ENCODE assay signal across 9 cellular contexts in the genomic region with DNA sequence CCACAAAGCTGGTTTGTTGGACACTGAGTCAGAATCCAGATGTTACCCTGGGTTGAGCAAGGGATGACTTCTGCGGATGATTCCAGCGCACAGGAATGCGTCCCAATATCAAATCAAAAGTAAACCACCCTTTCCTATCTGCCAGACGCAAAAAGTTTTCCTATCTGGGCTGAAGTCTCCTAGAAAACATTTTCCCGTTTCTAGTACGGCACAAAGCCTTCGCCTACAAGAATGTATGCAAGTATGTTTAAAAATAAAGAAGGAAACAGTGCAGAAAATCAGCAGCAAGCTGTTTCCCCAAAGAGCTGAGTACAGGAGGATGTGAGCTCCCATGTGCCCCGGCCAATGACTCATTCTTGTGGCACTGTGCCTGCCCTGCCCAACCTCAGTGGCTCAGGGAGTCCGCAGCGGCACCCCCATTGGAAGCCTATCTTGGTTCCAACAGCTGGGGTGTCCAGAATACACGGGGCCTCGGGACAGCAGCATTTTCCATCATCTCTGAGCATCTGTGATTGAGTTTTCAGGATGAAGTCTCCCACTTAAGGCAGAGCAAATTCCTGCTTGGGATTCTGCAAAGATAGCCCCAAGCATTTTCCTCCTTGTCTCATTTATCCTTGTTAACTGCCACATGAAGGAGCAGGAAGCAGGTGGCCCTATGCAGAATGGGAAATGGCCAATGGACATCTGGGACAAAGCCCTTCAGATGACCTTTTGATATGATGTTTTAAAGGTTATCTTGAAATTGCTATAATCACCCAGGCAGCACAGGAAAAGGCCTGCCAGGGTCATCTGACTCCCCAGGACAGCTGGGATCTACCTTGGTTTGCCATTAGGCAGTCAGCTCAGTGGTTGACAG. TPM values are rescaled to one million over a fixed set of nuclear protein-coding genes. Genes with fewer than 3 reads are reported as not detected.
DNase-seq lines count a peak whose midpoint lies in the region; ATAC-seq and TF ChIP-seq lines count a peak whose summit lies in the region.
"Had no signal": no experiment of that assay in that cellular context is flagged by ENCODE, and none has a peak within 500 bp of the region (broad histone marks: within the 10 kb centered on the region; RNA-seq: fewer than 3 reads in every experiment).

No MANE protein-coding gene starts in this region.

- ATAC-seq in GM18517 (IDR thresholded peaks at IDR 0.05; ENCODE audit: unreplicated experiment): no peak

- H3K27ac ChIP-seq in AG04450 (ENCODE audit: low read depth, low read length): peak overlapping the region; percentile 31

- H3K4me3 ChIP-seq in AG04450 (ENCODE audit: low read depth, low read length): no peak overlapping the region

- POLR2A ChIA-PET in AG04450 (lab: Yijun Ruan, JAX): no interaction called here

- TF ChIP-seq CTCF in AG04450 (IDR thresholded peaks at IDR 0.05; ENCODE audit: low read depth, low read length): no peak
- TF ChIP-seq CTCF in GM10266 (IDR thresholded peaks at IDR 0.05; ENCODE audit: control insufficient read depth, insufficient read depth, low read depth, missing control alignments): no peak

- CTCF ChIA-PET in AG04450 (lab: Charles Lee): interaction anchor here (0.6 to 3.7 kb wide), 5 partner anchors 13 to 48 kb away, joined by 3 to 36 read pairs (median 4); no protein-coding TSS in a partner anchor

- peaks cover 8% of the 10 kb centered on the region; the same call in 1 of the 2 replicates for H3K9me3 ChIP-seq in AG04450 (ENCODE audit: control insufficient read depth, insufficient read depth, low read length)

- peaks cover 9% of the 10 kb centered on the region for H3K27me3 ChIP-seq in AG04450 (ENCODE audit: control insufficient read depth, insufficient read depth, low read length)

- peak; percentile 26 for DNase-seq in AG04450 (ENCODE audit: low read depth, low spot score)
- DNase-seq in M059J (ENCODE audit: low read depth): peak; percentile 83
- DNase-seq in dermis microvascular lymphatic vessel endothelial cell (ENCODE audit: low read depth in 2 of 2): peak; percentile 14 to 82
- peak; percentile 71 for DNase-seq in mucosa of gallbladder (ENCODE audit: low spot score)
- DNase-seq in GM10266 (ENCODE audit: extremely low spot score): no peak
- no peak for DNase-seq in activated T-cell treated with anti-CD3 and anti-CD28 coated beads, Interleukin-2, amount 50 U/mL, for 1 hour
- DNase-seq in stimulated activated CD4-positive, alpha-beta T cell treated with anti-CD3 and anti-CD28 coated beads, Interleukin-4, amount 100 ng/mL, for 24 hours: no peak
- DNase-seq: DMS153 had no signal

RNA-seq across cellular contexts. Expression of gene KCNJ5, which starts 17.5 kb away (rescaled TPM):
- polyA plus RNA-seq in AG04450 (2011; rRNA removed): not detected in 2 replicates
- not detected in 2 replicates for polyA minus RNA-seq in AG04450 (2011; rRNA and poly(A)+ RNA removed)
- total RNA-seq in M059J (2014; rRNA removed; shearing (Covaris generic)): not detected in 2 replicates
- total RNA-seq in dermis microvascular lymphatic vessel endothelial cell: not detected in 2 replicates
- total RNA-seq in mucosa of gallbladder: 1.6 TPM

RNA-seq across cellular contexts. Expression of gene TP53AIP1, which starts 34.1 kb away (rescaled TPM):
- polyA plus RNA-seq in AG04450 (2011; rRNA removed): not detected in 2 replicates
- polyA minus RNA-seq in AG04450 (2011; rRNA and poly(A)+ RNA removed): not detected in 2 replicates
- total RNA-seq in M059J (2014; rRNA removed; shearing (Covaris generic)): not detected in 2 replicates
- not detected in 2 replicates for total RNA-seq in dermis microvascular lymphatic vessel endothelial cell
- not detected for total RNA-seq in mucosa of gallbladder

RNA-seq across cellular contexts. Expression of gene KCNJ1, which starts 41.5 kb away (rescaled TPM):
- not detected in 2 replicates for polyA plus RNA-seq in AG04450 (2011; rRNA removed)
- polyA minus RNA-seq in AG04450 (2011; rRNA and poly(A)+ RNA removed): not detected in 2 replicates
- not detected in 2 replicates for total RNA-seq in M059J (2014; rRNA removed; shearing (Covaris generic))
- total RNA-seq in dermis microvascular lymphatic vessel endothelial cell: under 0.01 and 0.13 TPM in 2 replicates
- not detected for total RNA-seq in mucosa of gallbladder

Comparison
In these comparisons a context has a peak if more than half of its experiments do, and no peak if none do; other contexts are left out.
1. DNase-seq: peak in AG04450 (single experiment), M059J (single experiment), dermis microvascular lymphatic vessel endothelial cell (2 of 2) and mucosa of gallbladder (single experiment); none in GM10266 (single experiment), activated T-cell treated with anti-CD3 and anti-CD28 coated beads, Interleukin-2, amount 50 U/mL, for 1 hour (single experiment) and stimulated activated CD4-positive, alpha-beta T cell treated with anti-CD3 and anti-CD28 coated beads, Interleukin-4, amount 100 ng/mL, for 24 hours (single experiment).